16 cellular contexts compared by ENCODE assay signal in the genomic region with DNA sequence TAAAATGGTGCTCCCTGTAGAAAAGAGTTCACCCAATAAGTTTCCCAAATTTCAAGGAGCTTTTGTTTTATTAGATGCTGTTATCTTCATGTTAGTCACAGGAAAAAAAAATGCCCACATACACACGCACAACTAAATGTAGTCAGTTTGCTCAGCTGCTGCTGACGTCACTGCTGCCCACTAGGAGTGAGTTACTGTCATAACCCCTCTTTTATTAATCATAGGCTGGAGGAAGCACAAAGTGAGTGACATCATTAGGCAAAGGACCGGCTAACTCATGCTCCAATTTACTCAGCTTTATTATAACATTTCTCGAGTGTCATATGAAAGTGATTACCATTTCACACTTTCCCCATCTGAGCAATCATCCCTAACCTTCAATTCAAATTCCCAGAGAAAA. TPM values are rescaled to one million over a fixed set of nuclear protein-coding genes. Genes with fewer than 3 reads are reported as not detected.
DNase-seq lines count a peak whose midpoint lies in the region; ATAC-seq and TF ChIP-seq lines count a peak whose summit lies in the region.
"Had no signal": no experiment of that assay in that cellular context is flagged by ENCODE, and none has a peak within 500 bp of the region (broad histone marks: within the 10 kb centered on the region; RNA-seq: fewer than 3 reads in every experiment).

No MANE protein-coding gene starts in this region.

- no peaks in the 10 kb centered on the region for H3K9me3 ChIP-seq in fibroblast of lung (ENCODE audit: control insufficient read depth, insufficient read depth, low read depth, low read length)
- H3K9me3 ChIP-seq: A549, thyroid gland had no signal

- H2AFZ ChIP-seq in fibroblast of lung (ENCODE audit: low read length): no peak overlapping the region

- H3K9me3 Mint-ChIP-seq in stimulated activated effector memory CD8-positive, alpha-beta T cell treated with anti-CD3 and anti-CD28 coated beads, Interleukin-12 subunit alpha, Interleukin-12 subunit beta, amount 100 ng/mL, for 72 hours: no peaks in the 10 kb centered on the region

- DNase-seq in NCI-H2029 (lab: John Stamatoyannopoulos, UW): peak; percentile 47
- no peak for DNase-seq in NCI-H2029 treated with DMSO at 0.1 percent for 48 hours (lab: John Stamatoyannopoulos, UW)
- peak; percentile 70 for DNase-seq in SK-MEL-5 (ENCODE audit: low read depth, low spot score)
- peak; percentile 88 to 97 for DNase-seq in fibroblast of lung (ENCODE audit: low read depth in 2 of 2)
- DNase-seq in stimulated activated effector memory CD8-positive, alpha-beta T cell treated with anti-CD3 and anti-CD28 coated beads, Interleukin-12 subunit alpha, Interleukin-12 subunit beta, amount 100 ng/mL, for 72 hours (ENCODE audit: low spot score in 2 of 2): no peak
- no peak for DNase-seq in NCI-H1436 treated with DMSO at 0.1 percent for 48 hours (lab: John Stamatoyannopoulos, UW)
- no peak for DNase-seq in activated CD8-positive, alpha-beta memory T cell treated with anti-CD3 and anti-CD28 coated beads, Interleukin-2, amount 50 U/mL, for 48 hours
- DNase-seq: activated CD4-positive, alpha-beta T cell treated with anti-CD3 and anti-CD28 coated beads for 36 hours; GDM1; MM.1S; NCI-H524; thyroid gland had no signal

- no peak overlapping the region for H3K4me2 ChIP-seq in fibroblast of lung (ENCODE audit: extremely low read depth, insufficient read depth, low read length)
- H3K4me2 ChIP-seq: A549 had no signal

- in situ Hi-C loops in SK-MEL-5 (cut with HindIII; ENCODE audit: low pct_unique_long_range_greater_than_20kb, low sequenced_read_pairs): loop anchor here (25.0 kb wide), 1 partner anchor 697 kb away; no protein-coding TSS in a partner anchor

- no peaks in the 10 kb centered on the region for H3K36me3 ChIP-seq in fibroblast of lung (ENCODE audit: control insufficient read depth, insufficient read depth, low read length)
- H3K36me3 ChIP-seq: thyroid gland had no signal

- no peaks in the 10 kb centered on the region for H4K20me1 ChIP-seq in fibroblast of lung (ENCODE audit: control insufficient read depth, extremely low read depth, insufficient read depth, low read length)

- TF ChIP-seq CTCF in fibroblast of lung (conservative IDR thresholded peaks at IDR 0.05 in 1 of 2, IDR thresholded peaks at IDR 0.05 in 1 of 2; ENCODE audit: low read depth in 1 of 2, low read length in 2 of 2): no peak

- H3K79me2 ChIP-seq in fibroblast of lung (ENCODE audit: control insufficient read depth, insufficient read depth, low read length): peaks cover 6% of the 10 kb centered on the region

- no peak overlapping the region for H3K4me3 Mint-ChIP-seq in stimulated activated effector memory CD8-positive, alpha-beta T cell treated with anti-CD3 and anti-CD28 coated beads, Interleukin-12 subunit alpha, Interleukin-12 subunit beta, amount 100 ng/mL, for 72 hours
- H3K4me3 Mint-ChIP-seq: activated CD4-positive, alpha-beta T cell treated with anti-CD3 and anti-CD28 coated beads for 36 hours; central memory CD8-positive, alpha-beta T cell had no signal

- H3K27ac Mint-ChIP-seq in stimulated activated effector memory CD8-positive, alpha-beta T cell treated with anti-CD3 and anti-CD28 coated beads, Interleukin-12 subunit alpha, Interleukin-12 subunit beta, amount 100 ng/mL, for 72 hours: no peak overlapping the region
- H3K27ac Mint-ChIP-seq: activated CD4-positive, alpha-beta T cell treated with anti-CD3 and anti-CD28 coated beads for 36 hours had no signal

- H3K27ac ChIP-seq in fibroblast of lung (ENCODE audit: insufficient read depth, low read length): no peak overlapping the region
- H3K27ac ChIP-seq: A549, thyroid gland had no signal

- ATAC-seq in stimulated activated effector memory CD8-positive, alpha-beta T cell treated with anti-CD3 and anti-CD28 coated beads, Interleukin-12 subunit alpha, Interleukin-12 subunit beta, amount 100 ng/mL, for 72 hours: peak; percentile 40
- no peak for ATAC-seq in esophagus mucosa
- ATAC-seq: A549; activated CD4-positive, alpha-beta T cell treated with anti-CD3 and anti-CD28 coated beads for 36 hours had no signal

- H3K27me3 ChIP-seq in fibroblast of lung (ENCODE audit: control insufficient read depth, insufficient read depth, low read length): no peaks in the 10 kb centered on the region
- H3K27me3 ChIP-seq: thyroid gland had no signal

- no peak overlapping the region for H3K9ac ChIP-seq in fibroblast of lung (ENCODE audit: insufficient read depth, low read length)

- peaks cover 13% of the 10 kb centered on the region for H3K4me1 Mint-ChIP-seq in stimulated activated effector memory CD8-positive, alpha-beta T cell treated with anti-CD3 and anti-CD28 coated beads, Interleukin-12 subunit alpha, Interleukin-12 subunit beta, amount 100 ng/mL, for 72 hours

- H3K4me3 ChIP-seq in fibroblast of lung (replicated peaks in 1 of 4; ENCODE audit: control extremely low read depth in 1 of 4, insufficient read depth in 1 of 4, low read depth in 3 of 4, low read length in 4 of 4): no peak overlapping the region
- H3K4me3 ChIP-seq: A549, skin epidermis, thyroid gland had no signal

- no peaks in the 10 kb centered on the region for H3K36me3 Mint-ChIP-seq in stimulated activated effector memory CD8-positive, alpha-beta T cell treated with anti-CD3 and anti-CD28 coated beads, Interleukin-12 subunit alpha, Interleukin-12 subunit beta, amount 100 ng/mL, for 72 hours

- peaks cover 10% of the 10 kb centered on the region for H3K4me1 ChIP-seq in fibroblast of lung (ENCODE audit: control insufficient read depth, extremely low read depth, insufficient read depth, low read length)
- H3K4me1 ChIP-seq: A549 had no signal

RNA-seq across cellular contexts. Expression of a gene that starts 6.7 kb away (rescaled TPM):
- total RNA-seq in SK-MEL-5 (2014; rRNA removed; shearing (Covaris generic)): 0.05 and 0.29 TPM in 2 replicates
- polyA plus RNA-seq in SK-MEL-5 (2015; cell fraction: cytosol; rRNA removed): 0.04 and 0.23 TPM in 2 replicates
- 0.60 and 1.1 TPM in 2 replicates for polyA plus RNA-seq in SK-MEL-5 (2015; cell fraction: nucleus; rRNA removed)
- total RNA-seq in fibroblast of lung (4.1 and 15.0 TPM in 2 replicates), esophagus mucosa (0.84 TPM)
- 19.4 and 108 TPM in 2 replicates for polyA plus RNA-seq in fibroblast of lung
- polyA plus RNA-seq in fibroblast of lung (2012): 25.5 and 155 TPM in 2 replicates
- 54.1 and 277 TPM in 2 replicates for polyA minus RNA-seq in fibroblast of lung (ENCODE audit: low replicate concordance)
- total RNA-seq: activated CD4-positive, alpha-beta T cell treated with anti-CD3 and anti-CD28 coated beads for 36 hours had no signal

Comparison
In these comparisons a context has a peak if more than half of its experiments do, and no peak if none do; other contexts are left out.
1. DNase-seq: peak in NCI-H2029 (single experiment), SK-MEL-5 (single experiment) and fibroblast of lung (2 of 2); none in NCI-H2029 treated with DMSO at 0.1 percent for 48 hours (single experiment), stimulated activated effector memory CD8-positive, alpha-beta T cell treated with anti-CD3 and anti-CD28 coated beads, Interleukin-12 subunit alpha, Interleukin-12 subunit beta, amount 100 ng/mL, for 72 hours (0 of 2), NCI-H1436 treated with DMSO at 0.1 percent for 48 hours (single experiment) and activated CD8-positive, alpha-beta memory T cell treated with anti-CD3 and anti-CD28 coated beads, Interleukin-2, amount 50 U/mL, for 48 hours (single experiment).